Comparison of ENCODE assay signal across 10 cellular contexts in the genomic region with DNA sequence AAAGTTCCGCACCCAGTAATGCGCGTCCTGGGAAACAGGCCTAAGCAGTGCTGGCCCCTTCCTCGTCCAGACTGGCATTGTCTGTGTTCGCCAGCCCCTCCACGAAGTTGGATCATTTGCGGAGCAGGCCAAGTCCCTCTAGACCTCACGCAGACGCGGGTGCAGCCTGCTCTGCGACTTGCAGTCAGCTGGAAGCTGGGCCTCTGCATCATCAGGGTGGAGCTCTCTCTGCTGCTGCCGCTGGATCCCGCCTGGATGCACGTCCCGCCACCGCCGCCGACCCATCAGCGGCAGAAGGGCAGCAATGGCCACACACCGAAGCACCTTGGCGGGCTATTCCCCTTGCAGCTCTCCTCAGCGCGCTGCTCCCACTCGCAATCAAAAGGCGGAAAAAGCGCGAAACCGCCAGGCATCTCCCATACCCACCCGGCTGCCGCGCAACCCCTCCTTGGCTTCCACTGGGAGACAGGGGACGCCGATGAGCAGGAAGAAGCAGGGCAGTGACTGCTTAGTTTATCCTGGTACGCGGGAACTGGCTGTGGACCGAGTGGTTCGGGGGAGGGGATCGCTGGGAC. TPM values are rescaled to one million over a fixed set of nuclear protein-coding genes. Genes with fewer than 3 reads are reported as not detected.
A peak's percentile ranks its signal among the peaks of the same experiment; 100 is the strongest.
DNase-seq lines count a peak whose midpoint lies in the region; ATAC-seq, FAIRE-seq and TF ChIP-seq lines count a peak whose summit lies in the region.
"Had no signal": no experiment of that assay in that cellular context is flagged by ENCODE, and none has a peak within 500 bp of the region (broad histone marks: within the 10 kb centered on the region; RNA-seq: fewer than 3 reads in every experiment).

No MANE protein-coding gene starts in this region.

- CTCF ChIA-PET in HepG2 (lab: Yijun Ruan, JAX; ENCODE audit: low intra/inter-chr PET ratio, low total read pairs): no interaction called here

- intact Hi-C loops in right lobe of liver (cut with DNase I) (no loop called here), HepG2 (cut with micrococcal nuclease; ENCODE audit: unreplicated experiment) (no loop called here)

- no peak for TF ChIP-seq POLR2A in right lobe of liver (IDR thresholded peaks at IDR 0.05)
- no peak for TF ChIP-seq POLR2A in HepG2 (IDR thresholded peaks at IDR 0.05; ENCODE audit: insufficient read depth in 1 of 2, low read depth in 2 of 2, low read length in 2 of 2)

- no peak overlapping the region for H3K27ac ChIP-seq in right lobe of liver
- no peak overlapping the region for H3K27ac ChIP-seq in HepG2 (ENCODE audit: extremely low read length, insufficient read depth, low read length)
- H3K27ac ChIP-seq in coronary artery: peak overlapping the region in 1 of 2 donors; percentile 65
- H3K27ac ChIP-seq in SJCRH30: no peak overlapping the region

- no peak overlapping the region for H2AFZ ChIP-seq in HepG2 (ENCODE audit: low read length)

- H4K20me1 ChIP-seq in HepG2 (ENCODE audit: insufficient read depth, low read length): no peaks in the 10 kb centered on the region

- TF ChIP-seq CTCF in right lobe of liver (IDR thresholded peaks at IDR 0.05) (no peak), HepG2 (CRISPR knock-in tag; IDR thresholded peaks at IDR 0.05) (no peak), coronary artery (IDR thresholded peaks at IDR 0.05) (no peak)

- H3K9ac ChIP-seq in HepG2 (ENCODE audit: insufficient read depth, low read depth, low read length): no peak overlapping the region

- H3K27me3 ChIP-seq in right lobe of liver (no peaks in the 10 kb centered on the region), HepG2 (ENCODE audit: control insufficient read depth in 1 of 2, insufficient read depth in 2 of 2, low read length in 2 of 2) (peaks cover 1 to 11% of the 10 kb centered on the region in 2 experiments; a peak in 2 of 5 replicates), SJCRH30 (no peaks in the 10 kb centered on the region)

- BruUV-seq in HepG2 (replicated peaks; lab: Mats Ljungman, UMichigan): no TSS peak

- in situ Hi-C loops in HepG2 (cut with HindIII; ENCODE audit: extremely low pct_ligation_motif_present, low pct_unique_long_range_greater_than_20kb): loop anchor here (10.0 kb wide), 1 partner anchor 250 kb away; no protein-coding TSS in a partner anchor

- H3K4me3 ChIP-seq in right lobe of liver (peak overlapping the region in 2 of 3 donors; percentile 18 to 28), HepG2 (replicated peaks in 1 of 3; ENCODE audit: insufficient read depth in 1 of 3, low read depth in 2 of 3, low read length in 3 of 3) (no peak overlapping the region), coronary artery (peak overlapping the region; percentile 63), SJCRH30 (no peak overlapping the region)

- no peaks in the 10 kb centered on the region for H3K9me3 ChIP-seq in right lobe of liver
- no peaks in the 10 kb centered on the region for H3K9me3 ChIP-seq in HepG2 (ENCODE audit: low read length)
- no peaks in the 10 kb centered on the region for H3K9me3 ChIP-seq in SJCRH30 (replicated peaks)

- H3K4me1 ChIP-seq in right lobe of liver (peaks cover 0 to 15% (median 3%) of the 10 kb centered on the region in 4 donors), HepG2 (ENCODE audit: insufficient read depth, low read length) (0 out of 2 replicates have a peak, but pooled peaks cover 4% of the 10 kb centered on the region), SJCRH30 (no peaks in the 10 kb centered on the region)

- H3K79me2 ChIP-seq in HepG2 (ENCODE audit: insufficient read depth, low read length): no peaks in the 10 kb centered on the region

- TF ChIP-seq EP300 in HepG2 (IDR thresholded peaks at IDR 0.05; ENCODE audit: low read depth in 2 of 2, low read length in 2 of 2) (no peak), HepG2 (CRISPR knock-in tag; IDR thresholded peaks at IDR 0.05; ENCODE audit: borderline replicate concordance) (no peak)

- H3K36me3 ChIP-seq in right lobe of liver (no peaks in the 10 kb centered on the region), HepG2 (replicated peaks in 1 of 2; ENCODE audit: control insufficient read depth in 1 of 2, insufficient read depth in 2 of 2, low read length in 2 of 2) (no peaks in the 10 kb centered on the region), SJCRH30 (no peaks in the 10 kb centered on the region)

- peak in 1 of 3 donors; percentile 54 for DNase-seq in right lobe of liver
- DNase-seq in HepG2 (ENCODE audit: low spot score): no peak
- DNase-seq in coronary artery (ENCODE audit: low spot score): no peak
- DNase-seq in left kidney (ENCODE audit: low read depth, low spot score): peak; percentile 86
- DNase-seq in SJCRH30: no peak
- DNase-seq in NCI-H1048 (lab: John Stamatoyannopoulos, UW): no peak

- POLR2A ChIA-PET in HepG2 (lab: Yijun Ruan, JAX): no interaction called here

- H3K4me2 ChIP-seq in HepG2 (ENCODE audit: low read depth, low read length): no peak overlapping the region

- no peak for FAIRE-seq in HepG2 (lab: Jason Lieb, UNC)

- ATAC-seq in right lobe of liver: peak; percentile 7 to 44 (median 20)
- no peak for ATAC-seq in HepG2
- no peak for ATAC-seq in GM21447 (IDR thresholded peaks at IDR 0.05; ENCODE audit: unreplicated experiment)
- ATAC-seq in HG03196 (IDR thresholded peaks at IDR 0.05; ENCODE audit: unreplicated experiment): no peak

- 61% methylated on average over 5 of the region's 38 CpGs for WGBS in right lobe of liver (ENCODE audit: insufficient coverage, low coverage, low lambda C conversion rate, missing lambda C conversion rate)
- WGBS in HepG2 (ENCODE audit: low lambda C conversion rate): 59% methylated on average over 26 of the region's 38 CpGs

- TF ChIP-seq RAD21 in HepG2 (CRISPR knock-in tag; IDR thresholded peaks at IDR 0.05): no peak

TF ChIP-seq in HepG2, 621 proteins besides CTCF, POLR2A, EP300 and RAD21:
- no peak for TF ChIP-seq NR2F6 (IDR thresholded peaks at IDR 0.05)
- no peak for TF ChIP-seq NR2F6 (CRISPR knock-in tag; IDR thresholded peaks at IDR 0.05)

RNA-seq across cellular contexts. Expression of gene GLYATL1, which starts 34.1 kb away (rescaled TPM):
- total RNA-seq in right lobe of liver (100 to 1,000 TPM; 200 to 425 (median 351) TPM), HepG2 (2016; rRNA removed; fragmentation: Illumina TruSeq; extraction: Trizol) (0.17 TPM in 1 of 2 replicates, not detected in the other)
- total RNA-seq in HepG2 (2016; cell fraction: cytosol; rRNA removed; fragmentation: Illumina TruSeq; extraction: Trizol; ENCODE audit: low read depth): not detected in 2 replicates
- total RNA-seq in HepG2 (2016; cell fraction: insoluble cytoplasmic fraction; rRNA removed; fragmentation: Illumina TruSeq; extraction: Trizol): 0.34 TPM in 1 of 2 replicates, not detected in the other
- 0.10 TPM in 1 of 2 replicates, not detected in the other for total RNA-seq in HepG2 (2016; cell fraction: membrane; rRNA removed; fragmentation: Illumina TruSeq; extraction: Trizol)
- not detected in 2 replicates for total RNA-seq in HepG2 (2016; cell fraction: nucleus; rRNA removed; fragmentation: Illumina TruSeq; extraction: Trizol)
- 0.17 TPM in 2 replicates for polyA plus RNA-seq in HepG2 (2011; rRNA removed)
- polyA plus RNA-seq in HepG2 (2011; cell fraction: cytosol; rRNA removed): 0.12 TPM in 1 of 2 replicates, not detected in the other
- polyA plus RNA-seq in HepG2 (2011; cell fraction: nucleus; rRNA removed): 0.50 TPM in 1 of 2 replicates, not detected in the other
- not detected in 2 replicates for polyA plus RNA-seq in HepG2 (2012)
- not detected in 2 replicates for polyA plus RNA-seq in HepG2 (2016; cell fraction: cytosol; fragmentation: Illumina TruSeq; extraction: Trizol; ENCODE audit: low read depth)
- polyA plus RNA-seq in HepG2 (2016; cell fraction: insoluble cytoplasmic fraction; fragmentation: Illumina TruSeq; extraction: Trizol; ENCODE audit: low read depth): 0.38 TPM in 1 of 2 replicates, not detected in the other
- not detected in 2 replicates for polyA plus RNA-seq in HepG2 (2016; cell fraction: membrane; fragmentation: Illumina TruSeq; extraction: Trizol; ENCODE audit: low read depth)
- not detected in 2 replicates for polyA plus RNA-seq in HepG2 (2016; cell fraction: nucleus; fragmentation: Illumina TruSeq; extraction: Trizol; ENCODE audit: insufficient read depth, low read depth)
- not detected in 2 replicates for polyA minus RNA-seq in HepG2 (2011; rRNA and poly(A)+ RNA removed; ENCODE audit: low replicate concordance)
- not detected in 2 replicates for polyA minus RNA-seq in HepG2 (2011; cell fraction: cytosol; rRNA and poly(A)+ RNA removed)
- not detected in 2 replicates for polyA minus RNA-seq in HepG2 (2011; cell fraction: nucleus; rRNA and poly(A)+ RNA removed)
- total RNA-seq in SJCRH30 (2014; rRNA removed; shearing (Covaris generic)): not detected in 2 replicates
- total RNA-seq: dermis microvascular lymphatic vessel endothelial cell, subcutaneous adipose tissue had no signal

Comparison
In these comparisons a context has a peak if more than half of its experiments do, and no peak if none do; other contexts are left out.
1. ATAC-seq: peak in right lobe of liver (4 of 4); none in HepG2 (single experiment), GM21447 (single experiment) and HG03196 (single experiment).
2. H3K4me3 ChIP-seq: peak in right lobe of liver (2 of 3) and coronary artery (single experiment); none in HepG2 (0 of 3) and SJCRH30 (single experiment).
3. RNA of gene GLYATL1, which starts 34.1 kb away (total RNA-seq): 200 to 425 TPM in right lobe of liver; 0.10 to 0.34 TPM in HepG2 and not detected in SJCRH30; every median in the first group is over 100 times any median in the second.